8 cellular contexts compared by ENCODE assay signal in genomic region chr17:2400474-2400866, GRCh38. TPM values are rescaled to one million over a fixed set of nuclear protein-coding genes. Genes with fewer than 3 reads are reported as not detected.
A peak's percentile ranks its signal among the peaks of the same experiment; 100 is the strongest.
DNase-seq lines count a peak whose midpoint lies in the region; ATAC-seq, FAIRE-seq and TF ChIP-seq lines count a peak whose summit lies in the region.

No MANE protein-coding gene starts in this region.

- no peak for TF ChIP-seq CTCF in RWPE2 (IDR thresholded peaks at IDR 0.05; ENCODE audit: poor library complexity, severe bottlenecking)
- TF ChIP-seq CTCF in heart right ventricle (IDR thresholded peaks at IDR 0.05) = no peak
- no peak for TF ChIP-seq CTCF in D721Med (IDR thresholded peaks at IDR 0.05; ENCODE audit: insufficient read depth, missing control alignments)

- H3K27ac ChIP-seq in RWPE2 (ENCODE audit: poor library complexity, severe bottlenecking) (peak overlapping the region; percentile 94), heart right ventricle (peak overlapping the region; percentile 92 to 100 (median 98))

- no peaks in the 10 kb centered on the region for H3K27me3 ChIP-seq in RWPE2 (ENCODE audit: insufficient read depth, poor library complexity, severe bottlenecking)
- H3K27me3 ChIP-seq in heart right ventricle = no peaks in the 10 kb centered on the region

- H3K4me3 ChIP-seq in RWPE2 (ENCODE audit: severe bottlenecking) (peak overlapping the region; percentile 84), heart right ventricle (peak overlapping the region; percentile 71 to 99 (median 89))

- H3K4me1 ChIP-seq in RWPE2 (ENCODE audit: insufficient read depth, poor library complexity, severe bottlenecking) (peaks cover 19% of the 10 kb centered on the region), heart right ventricle (peaks cover 38 to 72% (median 68%) of the 10 kb centered on the region in 9 donors)

- 0% methylated on average over 39 to 43 of the region's 43 CpGs for WGBS in heart right ventricle, 2 donors

- H3K36me3 ChIP-seq in RWPE2 (ENCODE audit: low read depth) (no peaks in the 10 kb centered on the region), heart right ventricle (no peaks in the 10 kb centered on the region)

- FAIRE-seq in D721Med (lab: Jason Lieb, UNC) = no peak

- H3K9me3 ChIP-seq in RWPE2 (ENCODE audit: severe bottlenecking) (no peaks in the 10 kb centered on the region), heart right ventricle (no peaks in the 10 kb centered on the region)

- no peak for ATAC-seq in activated CD4-positive, CD25-positive, alpha-beta regulatory T cell treated with anti-CD3 and anti-CD28 coated beads, Interleukin-2, amount 50 U/mL, for 24 hours
- ATAC-seq in RWPE2 (ENCODE audit: low read depth) = no peak
- ATAC-seq in heart right ventricle = peak in 1 of 8 donors; percentile 0
- no peak for ATAC-seq in GM21526 (IDR thresholded peaks at IDR 0.05; ENCODE audit: low FRiP score, unreplicated experiment)

- peak in 3 of 4 experiments; percentile 33 to 39 (median 39) for DNase-seq in activated CD4-positive, CD25-positive, alpha-beta regulatory T cell (lab: John Stamatoyannopoulos, UW)
- DNase-seq in RWPE2 (ENCODE audit: low spot score) (no peak), heart right ventricle (peak; percentile 54 to 59), retina (peak; percentile 77), D721Med (ENCODE audit: insufficient read length, low spot score) (no peak)
- peak; percentile 67 for DNase-seq in activated naive CD4-positive, alpha-beta T cell treated with anti-CD3 and anti-CD28 coated beads, Interleukin-2, amount 50 U/mL, for 16 hours

- intact Hi-C loops in heart right ventricle (cut with DNase I) = loop anchor here in 1 of 10 donors (10.0 kb wide), 1 partner anchor 336 kb away; no protein-coding TSS in a partner anchor

RNA-seq across cellular contexts. Expression of gene MNT, which starts 0.4 kb away (rescaled TPM):
- total RNA-seq in heart right ventricle = 10 to 100 TPM in 6 of 10 donors, 1 to 10 TPM in 4; 6.9 to 14.1 (median 11.0) TPM
- 10 to 100 TPM in 1 of 2 donors, 1 to 10 TPM in 1; 5.0 to 11.6 TPM for polyA plus RNA-seq in heart right ventricle

Comparison
In these comparisons a context has a peak if more than half of its experiments do, and no peak if none do; other contexts are left out.
1. DNase-seq: peak in activated CD4-positive, CD25-positive, alpha-beta regulatory T cell (3 of 4), activated naive CD4-positive, alpha-beta T cell treated with anti-CD3 and anti-CD28 coated beads, Interleukin-2, amount 50 U/mL, for 16 hours (single experiment), heart right ventricle (2 of 2) and retina (single experiment); none in RWPE2 (single experiment) and D721Med (single experiment).